ENCODE assay signal across 8 cellular contexts in genomic region chr22:33049125-33049729, GRCh38. TPM values are rescaled to one million over a fixed set of nuclear protein-coding genes. Genes with fewer than 3 reads are reported as not detected.
DNase-seq lines count a peak whose midpoint lies in the region; ATAC-seq and TF ChIP-seq lines count a peak whose summit lies in the region.

No MANE protein-coding gene starts in this region.

- intact Hi-C loops in cardiac septum (cut with DNase I), result no loop called here

- H3K36me3 ChIP-seq in SK-N-MC (ENCODE audit: insufficient read depth, low read length), result no peaks in the 10 kb centered on the region

- DNase-seq in DMS114 treated with DMSO at 0.1 percent for 48 hours (lab: John Stamatoyannopoulos, UW; ENCODE audit: unreplicated experiment) (peak; percentile 52), SK-N-MC (ENCODE audit: low read depth, low spot score) (peak; percentile 28), cardiac septum (ENCODE audit: low spot score) (peak; percentile 83), retinal pigment epithelial cell (ENCODE audit: low read depth) (peak; percentile 31), DMS79 (lab: John Stamatoyannopoulos, UW) (no peak)
- peak; percentile 37 for DNase-seq in activated naive CD8-positive, alpha-beta T cell treated with anti-CD3 and anti-CD28 coated beads, Interleukin-2, amount 50 U/mL, for 16 hours (ENCODE audit: low read depth, low spot score)

- H3K4me3 ChIP-seq in SK-N-MC (no peak overlapping the region), retinal pigment epithelial cell (ENCODE audit: low read length) (no peak overlapping the region)

- no peak overlapping the region for H3K27ac ChIP-seq in SK-N-MC

- no peak for TF ChIP-seq EP300 in Ishikawa (IDR thresholded peaks at IDR 0.05; ENCODE audit: borderline replicate concordance)

- H3K9ac ChIP-seq in SK-N-MC (ENCODE audit: insufficient read length), result no peak overlapping the region

- peak; percentile 43; the same call in 1 of the 2 replicates for TF ChIP-seq RAD21 in Ishikawa (IDR thresholded peaks at IDR 0.05; ENCODE audit: low read depth)

- peak; percentile 99 for TF ChIP-seq CTCF in retinal pigment epithelial cell (conservative IDR thresholded peaks at IDR 0.05; ENCODE audit: low read depth, low read length)

- no peak for ATAC-seq in HG03135 (IDR thresholded peaks at IDR 0.05; ENCODE audit: unreplicated experiment)

- H3K9me3 ChIP-seq in SK-N-MC (ENCODE audit: low read depth, low read length), result no peaks in the 10 kb centered on the region

TF ChIP-seq in Ishikawa, 13 proteins besides CTCF, POLR2A, EP300 and RAD21:
- TF ChIP-seq REST (IDR thresholded peaks at IDR 0.05; ENCODE audit: low read depth), result no peak
- no peak for TF ChIP-seq CEBPB (IDR thresholded peaks at IDR 0.05)
- no peak for TF ChIP-seq NFIC (IDR thresholded peaks at IDR 0.05)
- no peak for TF ChIP-seq MAX (IDR thresholded peaks at IDR 0.05)
- TF ChIP-seq USF1 (IDR thresholded peaks at IDR 0.05), result no peak
- TF ChIP-seq TAF1 (IDR thresholded peaks at IDR 0.05; ENCODE audit: low read depth), result no peak
- no peak for TF ChIP-seq TEAD4 (IDR thresholded peaks at IDR 0.05)
- no peak for TF ChIP-seq YY1 (IDR thresholded peaks at IDR 0.05; ENCODE audit: low read depth)
- TF ChIP-seq TCF12 (IDR thresholded peaks at IDR 0.05; ENCODE audit: low read depth), result no peak
- no peak for TF ChIP-seq EGR1 (IDR thresholded peaks at IDR 0.05)

RNA-seq across cellular contexts. Expression of gene SYN3, which starts 9.0 kb away (rescaled TPM):
- 0.81 TPM for total RNA-seq in cardiac septum
